ENCODE assay signal across 29 cellular contexts in genomic region chr3:70813306-70813705, GRCh38.
"Had no signal": no experiment of that assay in that cellular context is flagged by ENCODE, and none has a peak within 500 bp of the region (broad histone marks: within the 10 kb centered on the region; RNA-seq: fewer than 3 reads in every experiment).

No MANE protein-coding gene starts in this region.

- H3K36me3 ChIP-seq: brain microvascular endothelial cell, SJCRH30, WERI-Rb-1 had no signal

- DNase-seq: activated CD4-positive, alpha-beta memory T cell treated with anti-CD3 and anti-CD28 coated beads, Interleukin-2, amount 10 ng/mL, durations not matched to agents 7 days and 5 days; activated CD4-positive, alpha-beta T cell treated with anti-CD3 and anti-CD28 coated beads for 1 hour; activated CD4-positive, alpha-beta T cell treated with anti-CD3 and anti-CD28 coated beads for 48 hours; activated CD4-positive, CD25-positive, alpha-beta regulatory T cell; activated CD8-positive, alpha-beta memory T cell treated with anti-CD3 and anti-CD28 coated beads for 24 hours; activated CD8-positive, alpha-beta memory T cell treated with anti-CD3 and anti-CD28 coated beads, Interleukin-2, amount 10 ng/mL, durations not matched to agents 7 days and 5 days; activated CD8-positive, alpha-beta memory T cell treated with anti-CD3 and anti-CD28 coated beads, Interleukin-2, amount 50 U/mL, for 48 hours; activated effector memory CD4-positive, alpha-beta T cell treated with Interleukin-2 at 50 U/mL for 16 hours; activated naive CD4-positive, alpha-beta T cell treated with anti-CD3 and anti-CD28 coated beads, Interleukin-2, amount 10 ng/mL, durations not matched to agents 7 days and 5 days; activated naive CD8-positive, alpha-beta T cell treated with anti-CD3 and anti-CD28 coated beads, Interleukin-2, amount 50 U/mL, for 24 hours; activated T-cell treated with anti-CD3 and anti-CD28 coated beads, Interleukin-2, amount 50 U/mL, for 48 hours; amniotic stem cell; aorta; brain microvascular endothelial cell; Karpas-422; KBM-7; NCI-H1105; NCI-H1417 treated with DMSO at 0.1 percent for 48 hours; NCI-H187 treated with DMSO at 0.1 percent for 48 hours; NCI-H2081; NCI-H2171 treated with DMSO at 0.1 percent for 48 hours; NCI-H2227 treated with DMSO at 0.1 percent for 48 hours; NCI-H446; NCI-H524; SHP77; SJCRH30; T1000; WERI-Rb-1 had no signal

- H3K9me3 ChIP-seq: SJCRH30 had no signal

- H3K27ac ChIP-seq: brain microvascular endothelial cell, SJCRH30, SK-N-MC, WERI-Rb-1 had no signal

- H3K4me3 ChIP-seq: SJCRH30, SK-N-MC had no signal

- H3K4me1 ChIP-seq: SJCRH30 had no signal

- H3K27me3 ChIP-seq: brain microvascular endothelial cell, SJCRH30 had no signal
